8 cellular contexts compared by ENCODE assay signal in the genomic region with DNA sequence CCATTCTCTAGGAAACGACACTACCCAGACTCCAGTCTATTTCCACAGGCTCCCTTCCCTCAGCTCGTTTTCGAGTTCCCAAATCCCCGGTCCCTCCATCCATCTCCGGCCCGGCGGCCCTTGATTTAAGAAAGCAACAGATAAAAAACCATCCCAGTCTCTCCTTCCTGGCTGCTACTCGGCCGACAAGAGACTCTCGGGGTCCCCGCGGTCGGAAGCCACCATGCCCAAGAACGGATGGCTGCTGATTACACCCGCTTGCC. TPM values are rescaled to one million over a fixed set of nuclear protein-coding genes. Genes with fewer than 3 reads are reported as not detected.
A peak's percentile ranks its signal among the peaks of the same experiment; 100 is the strongest.
DNase-seq lines count a peak whose midpoint lies in the region; ATAC-seq, FAIRE-seq and TF ChIP-seq lines count a peak whose summit lies in the region.

No MANE protein-coding gene starts in this region.

- CTCF ChIA-PET in MCF 10A (lab: Yijun Ruan, JAX): interaction anchor here (0.6 to 1.8 kb wide), 11 partner anchors 9 to 403 kb away, joined by 3 to 6 read pairs (median 4); partner anchors contain the start of gene RNF222

- peaks cover 9% of the 10 kb centered on the region for H3K36me3 ChIP-seq in mesendoderm (ENCODE audit: control insufficient read depth, insufficient read depth, low read length)

- H3K27ac ChIP-seq in mesendoderm (ENCODE audit: low read depth, low read length): peak overlapping the region; percentile 38

- H3K23ac ChIP-seq in mesendoderm (ENCODE audit: low read length): peak overlapping the region; percentile 92

- peak overlapping the region; percentile 53 for H3K4me3 ChIP-seq in mesendoderm (ENCODE audit: low read length)

- intact Hi-C loops in MCF 10A (cut with micrococcal nuclease): loop anchor here (1.0 to 5.0 kb wide), 6 partner anchors 54 to 363 kb away; partner anchors contain the start of gene HES7

- no peak overlapping the region for H2BK15ac ChIP-seq in mesendoderm (replicated peaks; ENCODE audit: low read depth)

- no peak for FAIRE-seq in GM12891 (lab: Jason Lieb, UNC)

- peaks cover 55% of the 10 kb centered on the region for H3K36me3 Mint-ChIP-seq in MCF 10A (ENCODE audit: insufficient read depth, unreplicated experiment)

- H3K79me1 ChIP-seq in mesendoderm (ENCODE audit: low read length): peaks cover 4% of the 10 kb centered on the region

- DNase-seq in A172 (ENCODE audit: low spot score) (peak; percentile 31), MCF 10A (ENCODE audit: unreplicated experiment) (no peak), mesendoderm (no peak), GM12891 (ENCODE audit: insufficient read length, low spot score) (no peak), NCI-H2081 treated with DMSO at 0.1 percent for 48 hours (lab: John Stamatoyannopoulos, UW) (no peak), AG08396 (ENCODE audit: low spot score) (no peak)

- H3K4me1 ChIP-seq in mesendoderm (ENCODE audit: control insufficient read depth, low read depth, low read length): peaks cover 10% of the 10 kb centered on the region

- peak overlapping the region; percentile 75 for H3K9ac ChIP-seq in mesendoderm (ENCODE audit: low read length)

- peaks cover 21% of the 10 kb centered on the region for H3K4me1 Mint-ChIP-seq in MCF 10A (ENCODE audit: insufficient read depth, unreplicated experiment)

- POLR2A ChIA-PET in MCF 10A (lab: Yijun Ruan, JAX): interaction anchor here (0.7 to 3.2 kb wide), 19 partner anchors 11 to 365 kb away, joined by 3 to 28 read pairs (median 5); partner anchors contain the start of genes NDEL1 and RANGRF

- no peak for TF ChIP-seq POLR2A in GM12891 (IDR thresholded peaks at IDR 0.05; ENCODE audit: low read depth, low read length)

- H3K56ac ChIP-seq in mesendoderm (ENCODE audit: low read length): peak overlapping the region; percentile 79

- TF ChIP-seq CTCF in MCF 10A (IDR thresholded peaks at IDR 0.05; ENCODE audit: unreplicated experiment): no peak

- peak overlapping the region; percentile 74 for H3K4ac ChIP-seq in mesendoderm (ENCODE audit: low read depth, low read length)

- no CpG with 5 or more reads among the region's 15 CpGs for WGBS in mesendoderm (ENCODE audit: extremely low coverage, insufficient coverage, low lambda C conversion rate)

- peaks cover 30% of the 10 kb centered on the region for H3K79me2 ChIP-seq in mesendoderm (ENCODE audit: control insufficient read depth, insufficient read depth, low read length)

- peak overlapping the region; percentile 100 for H3K27ac Mint-ChIP-seq in MCF 10A (ENCODE audit: low read depth, unreplicated experiment)

- H3K9me3 Mint-ChIP-seq in MCF 10A (ENCODE audit: unreplicated experiment): no peaks in the 10 kb centered on the region

- ATAC-seq in HG03045 (IDR thresholded peaks at IDR 0.05; ENCODE audit: unreplicated experiment) (peak; percentile 5), GM19328 (IDR thresholded peaks at IDR 0.05; ENCODE audit: unreplicated experiment) (no peak)

- H2BK120ac ChIP-seq in mesendoderm (ENCODE audit: low read depth, low read length): no peak overlapping the region

- H3K18ac ChIP-seq in mesendoderm (ENCODE audit: low read length): peak overlapping the region; percentile 54

- BruUV-seq in MCF 10A (replicated peaks; lab: Mats Ljungman, UMichigan): no TSS peak

- H3K4me2 ChIP-seq in mesendoderm (ENCODE audit: low read length): peak overlapping the region; percentile 14

- no peak overlapping the region for H2AK5ac ChIP-seq in mesendoderm (ENCODE audit: low read length)

- no peaks in the 10 kb centered on the region for H3K27me3 ChIP-seq in mesendoderm (ENCODE audit: insufficient read depth, low read length, poor library complexity)

- H3K4me3 Mint-ChIP-seq in MCF 10A (ENCODE audit: unreplicated experiment): peak overlapping the region; percentile 97

- peak overlapping the region; percentile 50 for H4K5ac ChIP-seq in mesendoderm (ENCODE audit: low read length)

- no peak overlapping the region for H4K8ac ChIP-seq in mesendoderm (ENCODE audit: low read depth, low read length)

- H2BK5ac ChIP-seq in mesendoderm (ENCODE audit: low read length): no peak overlapping the region

- no peaks in the 10 kb centered on the region for H3K27me3 Mint-ChIP-seq in MCF 10A (ENCODE audit: insufficient read depth, unreplicated experiment)

TF ChIP-seq in GM12891, 5 proteins besides CTCF, POLR2A, EP300 and RAD21:
- TF ChIP-seq PAX5 (IDR thresholded peaks at IDR 0.05; ENCODE audit: insufficient read depth, low read length, severe bottlenecking) (no peak), POLR2AphosphoS5 (IDR thresholded peaks at IDR 0.05; ENCODE audit: low read depth, low read length) (no peak; the same call in 1 of the 2 replicates), POU2F2 (IDR thresholded peaks at IDR 0.05; ENCODE audit: low read depth, low read length) (no peak), SPI1 (IDR thresholded peaks at IDR 0.05; ENCODE audit: low read depth, low read length) (no peak), TAF1 (IDR thresholded peaks at IDR 0.05; ENCODE audit: low read depth, low read length) (no peak; the same call in 1 of the 2 replicates)

RNA-seq across cellular contexts. Expression of gene RPL26, which starts 0.2 kb away (rescaled TPM):
- total RNA-seq in A172 (2014; rRNA removed; shearing (Covaris generic)): 4,408 and 5,921 TPM in 2 replicates
- 3,179 and 3,524 TPM in 2 replicates for total RNA-seq in MCF 10A (2022)
- polyA plus RNA-seq in mesendoderm (2013, experiment 1 of 2): 6,705 TPM
- 6,705 TPM for polyA plus RNA-seq in mesendoderm (2013, experiment 2 of 2)
- polyA plus RNA-seq in GM12891 (2012; ENCODE audit: low read depth, missing spikeins): 7,968 TPM

RNA-seq across cellular contexts. Expression of gene RNF222, which starts 14.8 kb away (rescaled TPM):
- not detected in 2 replicates for total RNA-seq in A172 (2014; rRNA removed; shearing (Covaris generic))
- total RNA-seq in MCF 10A (2022): not detected in 2 replicates
- polyA plus RNA-seq in mesendoderm (2013, experiment 1 of 2): 0.08 TPM
- polyA plus RNA-seq in mesendoderm (2013, experiment 2 of 2): 0.08 TPM
- polyA plus RNA-seq in GM12891 (2012; ENCODE audit: low read depth, missing spikeins): not detected

RNA-seq across cellular contexts. Expression of gene ODF4, which starts 43.2 kb away (rescaled TPM):
- not detected in 2 replicates for total RNA-seq in A172 (2014; rRNA removed; shearing (Covaris generic))
- not detected in 2 replicates for total RNA-seq in MCF 10A (2022)
- polyA plus RNA-seq in mesendoderm (2013, experiment 1 of 2): not detected
- polyA plus RNA-seq in mesendoderm (2013, experiment 2 of 2): not detected
- polyA plus RNA-seq in GM12891 (2012; ENCODE audit: low read depth, missing spikeins): not detected

RNA-seq across cellular contexts. Expression of gene NDEL1, which starts 52.9 kb away (rescaled TPM):
- 38.4 and 48.0 TPM in 2 replicates for total RNA-seq in A172 (2014; rRNA removed; shearing (Covaris generic))
- total RNA-seq in MCF 10A (2022): 95.3 and 112 TPM in 2 replicates
- 34.4 TPM for polyA plus RNA-seq in mesendoderm (2013, experiment 1 of 2)
- 34.5 TPM for polyA plus RNA-seq in mesendoderm (2013, experiment 2 of 2)
- 20.6 TPM for polyA plus RNA-seq in GM12891 (2012; ENCODE audit: low read depth, missing spikeins)
